In genomic region chr19:2289714-2290435, GRCh38 we compare ENCODE assay signal across 8 cellular contexts. TPM values are rescaled to one million over a fixed set of nuclear protein-coding genes. Genes with fewer than 3 reads are reported as not detected.
DNase-seq lines count a peak whose midpoint lies in the region; ATAC-seq, FAIRE-seq and TF ChIP-seq lines count a peak whose summit lies in the region.

No MANE protein-coding gene starts in this region.

- H3K4me3 ChIP-seq in Peyer's patch (peak overlapping the region; percentile 47 to 84 (median 59)), astrocyte (ENCODE audit: insufficient read depth, low read depth, low read length) (peak overlapping the region; percentile 10), vagina (peak overlapping the region; percentile 25 to 27)

- peak overlapping the region; percentile 67 for H3K4me2 ChIP-seq in astrocyte (ENCODE audit: low read length)

- ATAC-seq in GM18868 (IDR thresholded peaks at IDR 0.05; ENCODE audit: unreplicated experiment) = no peak
- ATAC-seq in HG03159 (IDR thresholded peaks at IDR 0.05; ENCODE audit: unreplicated experiment) = no peak

- TF ChIP-seq POLR2A in Peyer's patch (IDR thresholded peaks at IDR 0.05) (no peak), vagina (IDR thresholded peaks at IDR 0.05) (no peak)

- H3K4me1 ChIP-seq in Peyer's patch (peaks cover 0 to 47% (median 30%) of the 10 kb centered on the region in 4 donors), astrocyte (ENCODE audit: insufficient read depth, low read length) (peaks cover 12% of the 10 kb centered on the region), vagina (peaks cover 33% of the 10 kb centered on the region)

- H4K20me1 ChIP-seq in astrocyte (ENCODE audit: insufficient read depth, low read length) = peaks cover 49% of the 10 kb centered on the region

- peaks cover 0 to 28% of the 10 kb centered on the region in 2 donors for H3K27me3 ChIP-seq in Peyer's patch
- H3K27me3 ChIP-seq in astrocyte (ENCODE audit: insufficient read depth, low read length) = peaks cover 50% of the 10 kb centered on the region
- peaks cover 8% of the 10 kb centered on the region for H3K27me3 ChIP-seq in vagina

- H3K27me3 Mint-ChIP-seq in astrocyte (ENCODE audit: low read depth, unreplicated experiment) = peaks cover 59% of the 10 kb centered on the region

- H3K36me3 ChIP-seq in Peyer's patch (no peaks in the 10 kb centered on the region), astrocyte (ENCODE audit: insufficient read depth, low read length) (no peaks in the 10 kb centered on the region), vagina (no peaks in the 10 kb centered on the region)

- H2AFZ ChIP-seq in astrocyte (ENCODE audit: low read depth, low read length) = peak overlapping the region; percentile 47

- no peak for FAIRE-seq in astrocyte (lab: Jason Lieb, UNC)

- H3K9me3 Mint-ChIP-seq in astrocyte (ENCODE audit: unreplicated experiment) = no peaks in the 10 kb centered on the region

- H3K9ac ChIP-seq in astrocyte (ENCODE audit: low read length) = no peak overlapping the region

- H3K27ac Mint-ChIP-seq in astrocyte (ENCODE audit: unreplicated experiment) = no peak overlapping the region

- DNase-seq in NCI-H1417 (lab: John Stamatoyannopoulos, UW) (peak in 2 of 3 experiments; percentile 63), NCI-H1417 treated with DMSO at 0.1 percent for 48 hours (lab: John Stamatoyannopoulos, UW) (no peak), Peyer's patch (peak in 2 of 3 donors; percentile 84 to 90), astrocyte (ENCODE audit: low read depth) (no peak), medulla oblongata (ENCODE audit: extremely low spot score) (peak; percentile 63), vagina (ENCODE audit: extremely low spot score in 2 of 2) (no peak)

- intact Hi-C loops in vagina (cut with DNase I) = no loop called here

- H3K9me3 ChIP-seq in Peyer's patch (no peaks in the 10 kb centered on the region), astrocyte (ENCODE audit: insufficient read depth, low read depth, low read length) (no peaks in the 10 kb centered on the region), vagina (no peaks in the 10 kb centered on the region)

- H3K36me3 Mint-ChIP-seq in astrocyte (ENCODE audit: low read depth, unreplicated experiment) = peaks cover 4% of the 10 kb centered on the region

- H3K4me3 Mint-ChIP-seq in astrocyte (ENCODE audit: unreplicated experiment) = no peak overlapping the region

- no peak for TF ChIP-seq CTCF in Peyer's patch (IDR thresholded peaks at IDR 0.05)
- no peak for TF ChIP-seq CTCF in astrocyte (IDR thresholded peaks at IDR 0.05; ENCODE audit: insufficient read depth, low read depth, low read length)
- TF ChIP-seq CTCF in vagina (IDR thresholded peaks at IDR 0.05) = no peak

- no peaks in the 10 kb centered on the region for H3K79me2 ChIP-seq in astrocyte (ENCODE audit: insufficient read depth, low read length)

- H3K27ac ChIP-seq in Peyer's patch (peak overlapping the region; percentile 49 to 97 (median 82)), astrocyte (ENCODE audit: low read depth, low read length) (no peak overlapping the region), vagina (no peak overlapping the region)

- no peaks in the 10 kb centered on the region for H3K4me1 Mint-ChIP-seq in astrocyte (ENCODE audit: low read depth, unreplicated experiment)

RNA-seq across cellular contexts. Expression of gene PEAK3, which starts 7.9 kb away (rescaled TPM):
- total RNA-seq in Peyer's patch (1 to 10 TPM; 1.2 to 5.8 (median 2.6) TPM), astrocyte (0.18 TPM in 1 of 2 replicates, not detected in the other), vagina (2.0 TPM)

RNA-seq across cellular contexts. Expression of gene LINGO3, which starts 18.1 kb away (rescaled TPM):
- total RNA-seq in Peyer's patch (1 to 10 TPM in 1 of 4 donors, under 1 TPM in 1, not detected in 2; 0.54 to 5.0 TPM), astrocyte (not detected in 2 replicates), vagina (not detected)

RNA-seq across cellular contexts. Expression of gene JSRP1, which starts 33.7 kb away (rescaled TPM):
- total RNA-seq in Peyer's patch (not detected), astrocyte (0.36 and 1.3 TPM in 2 replicates), vagina (not detected)

RNA-seq across cellular contexts. Expression of gene LSM7, which starts 38.5 kb away (rescaled TPM):
- total RNA-seq in Peyer's patch = 100 to 1,000 TPM in 2 of 4 donors, 10 to 100 TPM in 2; 59.8 to 152 (median 109) TPM
- 91.4 and 97.6 TPM in 2 replicates for total RNA-seq in astrocyte
- total RNA-seq in vagina = 135 TPM

RNA-seq across cellular contexts. Expression of gene SPPL2B, which starts 38.6 kb away (rescaled TPM):
- total RNA-seq in Peyer's patch (100 to 1,000 TPM; 196 to 448 (median 270) TPM), astrocyte (52.2 and 55.4 TPM in 2 replicates), vagina (54.3 TPM)

Comparison
In these comparisons a context has a peak if more than half of its experiments do, and no peak if none do; other contexts are left out.
1. DNase-seq: peak in NCI-H1417 (2 of 3), Peyer's patch (2 of 3) and medulla oblongata (single experiment); none in NCI-H1417 treated with DMSO at 0.1 percent for 48 hours (single experiment), astrocyte (single experiment) and vagina (0 of 2).
2. H3K27ac ChIP-seq: peak in Peyer's patch (4 of 4); none in astrocyte (single experiment) and vagina (single experiment).
3. Peak in every context shown above with its lines, with median percentiles within 50 percentile points of each other: H3K4me3 ChIP-seq.